In genomic region chr11:64305075-64305690, GRCh38 we compare ENCODE assay signal across 8 cellular contexts. TPM values are rescaled to one million over a fixed set of nuclear protein-coding genes. Genes with fewer than 3 reads are reported as not detected.
DNase-seq lines count a peak whose midpoint lies in the region; ATAC-seq and TF ChIP-seq lines count a peak whose summit lies in the region.

Gene ESRRA, plus strand, starts transcription at chr11:64305524. Its CDS starts 1,656 bp downstream, at chr11:64307180.

- no peak within 1 kb of the TSS for H2BK15ac ChIP-seq in H9 (ENCODE audit: low read depth, low read length)

- peak within 1 kb of the TSS; percentile 68 for H3K4me3 ChIP-seq in fibroblast of mammary gland (ENCODE audit: control insufficient read depth, low read depth, low read length)

- TF ChIP-seq POLR2A in Raji (IDR thresholded peaks at IDR 0.05; ENCODE audit: insufficient read depth, low read depth, low read length) = peak; percentile 62; the same call in 1 of the 2 replicates

- peak within 1 kb of the TSS; percentile 69 for H2BK5ac ChIP-seq in H9 (ENCODE audit: insufficient read length, low read length)

- H2AFZ ChIP-seq in H9 (ENCODE audit: low read length) = no peak within 1 kb of the TSS

- peak within 1 kb of the TSS; percentile 95 for H3K27ac ChIP-seq in H9 (ENCODE audit: insufficient read length, low read depth, low read length)

- H3K4me3 Mint-ChIP-seq in H9 (peak within 1 kb of the TSS; percentile 91 to 92), natural killer cell (peak within 1 kb of the TSS; percentile 96)
- H3K4me3 Mint-ChIP-seq in activated T-helper 2 cell treated with anti-CD3 and anti-CD28 coated beads, Interferon-gamma antibody, Interleukin-2, Interleukin-4, amounts not matched to agents 10 μg/mL and 5 μg/mL and 100 μg/mL, durations not matched to agents 14 hours and 24 hours and 36 hours (ENCODE audit: low read depth) = peak within 1 kb of the TSS; percentile 94

- intact Hi-C loops in activated T-helper 2 cell treated with anti-CD3 and anti-CD28 coated beads, Interferon-gamma antibody, Interleukin-2, Interleukin-4, amounts not matched to agents 10 μg/mL and 5 μg/mL and 100 μg/mL, durations not matched to agents 14 hours and 24 hours and 36 hours (cut with micrococcal nuclease) = loop anchor here (1.0 to 5.0 kb wide), 7 partner anchors 20 to 473 kb away; partner anchors contain the start of genes BAD, CCDC88B, FKBP2 and GPR137
- intact Hi-C loops in natural killer cell (cut with micrococcal nuclease) = loop anchor here (1.0 to 5.0 kb wide), 5 partner anchors 12 to 64 kb away; partner anchors contain the start of genes CCDC88B, FKBP2, RPS6KA4 and TRMT112

- no peak within 1 kb of the TSS for H2AK5ac ChIP-seq in H9 (ENCODE audit: insufficient read length, low read length)

- H4K20me1 ChIP-seq in H9 (ENCODE audit: control insufficient read depth, insufficient read depth, insufficient read length) = no peaks in the 10 kb centered on the region

- peak within 1 kb of the TSS; percentile 30; the same call in 1 of the 2 replicates for H3K4ac ChIP-seq in H9 (ENCODE audit: low read depth, low read length)

- H3K4me1 Mint-ChIP-seq in H9 (peaks cover 19 to 20% of the 10 kb centered on the region in 2 experiments), natural killer cell (peaks cover 21 to 32% of the 10 kb centered on the region in 2 donors)
- H3K4me1 Mint-ChIP-seq in activated T-helper 2 cell treated with anti-CD3 and anti-CD28 coated beads, Interferon-gamma antibody, Interleukin-2, Interleukin-4, amounts not matched to agents 10 μg/mL and 5 μg/mL and 100 μg/mL, durations not matched to agents 14 hours and 24 hours and 36 hours (ENCODE audit: low read depth) = peaks cover 18% of the 10 kb centered on the region

- no peak within 1 kb of the TSS for H4K91ac ChIP-seq in H9 (ENCODE audit: insufficient read length, low read depth, low read length)

- peaks cover 6 to 7% (median 6%) of the 10 kb centered on the region in 3 experiments; a peak in 5 of 7 replicates for H3K36me3 Mint-ChIP-seq in H9 (ENCODE audit: insufficient read depth in 1 of 3, low read depth in 3 of 3)
- peaks cover 18% of the 10 kb centered on the region for H3K36me3 Mint-ChIP-seq in activated T-helper 2 cell treated with anti-CD3 and anti-CD28 coated beads, Interferon-gamma antibody, Interleukin-2, Interleukin-4, amounts not matched to agents 10 μg/mL and 5 μg/mL and 100 μg/mL, durations not matched to agents 14 hours and 24 hours and 36 hours (ENCODE audit: low read depth)
- no peaks in the 10 kb centered on the region for H3K36me3 Mint-ChIP-seq in natural killer cell

- no peak within 1 kb of the TSS for H3T11ph ChIP-seq in H9 (ENCODE audit: low read length)

- H3K9me3 Mint-ChIP-seq in H9 (no peaks in the 10 kb centered on the region), natural killer cell (no peaks in the 10 kb centered on the region)
- H3K9me3 Mint-ChIP-seq in activated T-helper 2 cell treated with anti-CD3 and anti-CD28 coated beads, Interferon-gamma antibody, Interleukin-2, Interleukin-4, amounts not matched to agents 10 μg/mL and 5 μg/mL and 100 μg/mL, durations not matched to agents 14 hours and 24 hours and 36 hours = no peaks in the 10 kb centered on the region

- H3K56ac ChIP-seq in H9 (ENCODE audit: insufficient read length, low read depth, low read length) = no peak within 1 kb of the TSS

- H3K23me2 ChIP-seq in H9 (ENCODE audit: insufficient read length, low read depth, low read length, poor library complexity, severe bottlenecking) = peaks cover 16% of the 10 kb centered on the region

- H3K4me2 ChIP-seq in H9 (ENCODE audit: insufficient read depth, insufficient read length, low read length) = peak within 1 kb of the TSS; percentile 87

- H3K4me1 ChIP-seq in H9 (ENCODE audit: insufficient read depth, low read length) = peaks cover 2% of the 10 kb centered on the region; the same call in 1 of the 2 replicates

- no peak within 1 kb of the TSS for H2BK20ac ChIP-seq in H9 (ENCODE audit: low read depth, low read length, poor library complexity, severe bottlenecking)

- H3K9ac ChIP-seq in H9 (ENCODE audit: extremely low read depth, insufficient read length, low read length) = peak within 1 kb of the TSS; percentile 74

- ATAC-seq in natural killer cell = peak; percentile 74 to 89 (median 74)

- H3K27me3 Mint-ChIP-seq in H9 (ENCODE audit: low read depth) (peaks cover 35% of the 10 kb centered on the region), natural killer cell (ENCODE audit: low read depth in 2 of 2) (peaks cover 6 to 12% of the 10 kb centered on the region in 2 donors)
- peaks cover 8% of the 10 kb centered on the region for H3K27me3 Mint-ChIP-seq in activated T-helper 2 cell treated with anti-CD3 and anti-CD28 coated beads, Interferon-gamma antibody, Interleukin-2, Interleukin-4, amounts not matched to agents 10 μg/mL and 5 μg/mL and 100 μg/mL, durations not matched to agents 14 hours and 24 hours and 36 hours (ENCODE audit: low read depth)

- WGBS in H9 (ENCODE audit: extremely low coverage, insufficient read length, low lambda C conversion rate) = no CpG with 5 or more reads among the region's 81 CpGs

- H4K8ac ChIP-seq in H9 (replicated peaks; ENCODE audit: insufficient read length, low read depth, low read length) = no peak within 1 kb of the TSS

- peak within 1 kb of the TSS; percentile 36 for H4K5ac ChIP-seq in H9 (ENCODE audit: insufficient read length, low read depth, low read length)

- H2BK120ac ChIP-seq in H9 (ENCODE audit: low read depth, low read length, poor library complexity, severe bottlenecking) = peak within 1 kb of the TSS; percentile 71

- H3K79me1 ChIP-seq in H9 (ENCODE audit: insufficient read depth, low read depth, low read length, poor library complexity, severe bottlenecking) = peaks cover 5% of the 10 kb centered on the region

- no peak for TF ChIP-seq CTCF in H9 (conservative IDR thresholded peaks at IDR 0.05)
- no peak for TF ChIP-seq CTCF in fibroblast of mammary gland (conservative IDR thresholded peaks at IDR 0.05; ENCODE audit: control insufficient read depth, insufficient read depth, low read depth, low read length)
- no peak for TF ChIP-seq CTCF in natural killer cell (IDR thresholded peaks at IDR 0.05)

- no peaks in the 10 kb centered on the region for H3K9me3 ChIP-seq in H9 (ENCODE audit: control insufficient read depth, low read depth, low read length)

- H3K18ac ChIP-seq in H9 (ENCODE audit: insufficient read length, low read depth, low read length) = peak within 1 kb of the TSS; percentile 98

- H3K27me3 ChIP-seq in H9 (ENCODE audit: insufficient read depth, low read length) = peaks cover 5% of the 10 kb centered on the region; the same call in 1 of the 2 replicates

- H3K79me2 ChIP-seq in H9 (ENCODE audit: insufficient read depth, low read length) = peaks cover 3% of the 10 kb centered on the region; the same call in 1 of the 2 replicates

- H3K14ac ChIP-seq in H9 (ENCODE audit: insufficient read depth, low read length) = peak within 1 kb of the TSS; percentile 93

- no peak within 1 kb of the TSS for H3K23ac ChIP-seq in H9 (ENCODE audit: insufficient read length, low read depth, low read length)

- H2BK12ac ChIP-seq in H9 (ENCODE audit: insufficient read length, low read depth, low read length) = no peak within 1 kb of the TSS

- H3K27ac Mint-ChIP-seq in H9 = peak within 1 kb of the TSS; percentile 98 to 100 (median 99)
- peak within 1 kb of the TSS; percentile 99 for H3K27ac Mint-ChIP-seq in activated T-helper 2 cell treated with anti-CD3 and anti-CD28 coated beads, Interferon-gamma antibody, Interleukin-2, Interleukin-4, amounts not matched to agents 10 μg/mL and 5 μg/mL and 100 μg/mL, durations not matched to agents 14 hours and 24 hours and 36 hours
- peak within 1 kb of the TSS; percentile 91 to 97 for H3K27ac Mint-ChIP-seq in natural killer cell

- DNase-seq in ELR (ENCODE audit: low read depth) = peak; percentile 98
- DNase-seq in H9 = peak; percentile 100
- DNase-seq in M059J (ENCODE audit: low read depth) = peak; percentile 97
- DNase-seq in activated T-helper 2 cell treated with anti-CD3 and anti-CD28 coated beads, Interferon-gamma antibody, Interleukin-2, Interleukin-4, amounts not matched to agents 10 μg/mL and 5 μg/mL and 100 μg/mL, durations not matched to agents 14 hours and 24 hours and 36 hours (ENCODE audit: low spot score) = peak; percentile 99
- peak; percentile 95 for DNase-seq in fibroblast of mammary gland (ENCODE audit: low read depth)
- DNase-seq in natural killer cell = peak; percentile 99
- peak; percentile 99 to 100 (median 100) for DNase-seq in stimulated activated naive CD4-positive, alpha-beta T cell (lab: John Stamatoyannopoulos, UW)

RNA-seq across cellular contexts. Expression of gene ESRRA, which starts in this region (rescaled TPM):
- total RNA-seq in H9 (2021) (42.3 and 44.0 TPM in 2 replicates), natural killer cell (10 to 100 TPM; 47.1 to 51.3 (median 50.0) TPM)
- total RNA-seq in M059J (2014; rRNA removed; shearing (Covaris generic)) = 15.5 and 35.2 TPM in 2 replicates
- 49.4 and 54.6 TPM in 2 replicates for total RNA-seq in activated T-helper 2 cell treated with anti-CD3 and anti-CD28 coated beads, Interferon-gamma antibody, Interleukin-2, Interleukin-4, amounts not matched to agents 10 μg/mL and 5 μg/mL and 100 μg/mL, durations not matched to agents 14 hours and 24 hours and 36 hours

Comparison
In these comparisons a context has a peak if more than half of its experiments do, and no peak if none do; other contexts are left out.
1. Peak in every context shown above with its lines: DNase-seq, ATAC-seq, H3K4me3 ChIP-seq and H3K27ac ChIP-seq.